In the genomic region with DNA sequence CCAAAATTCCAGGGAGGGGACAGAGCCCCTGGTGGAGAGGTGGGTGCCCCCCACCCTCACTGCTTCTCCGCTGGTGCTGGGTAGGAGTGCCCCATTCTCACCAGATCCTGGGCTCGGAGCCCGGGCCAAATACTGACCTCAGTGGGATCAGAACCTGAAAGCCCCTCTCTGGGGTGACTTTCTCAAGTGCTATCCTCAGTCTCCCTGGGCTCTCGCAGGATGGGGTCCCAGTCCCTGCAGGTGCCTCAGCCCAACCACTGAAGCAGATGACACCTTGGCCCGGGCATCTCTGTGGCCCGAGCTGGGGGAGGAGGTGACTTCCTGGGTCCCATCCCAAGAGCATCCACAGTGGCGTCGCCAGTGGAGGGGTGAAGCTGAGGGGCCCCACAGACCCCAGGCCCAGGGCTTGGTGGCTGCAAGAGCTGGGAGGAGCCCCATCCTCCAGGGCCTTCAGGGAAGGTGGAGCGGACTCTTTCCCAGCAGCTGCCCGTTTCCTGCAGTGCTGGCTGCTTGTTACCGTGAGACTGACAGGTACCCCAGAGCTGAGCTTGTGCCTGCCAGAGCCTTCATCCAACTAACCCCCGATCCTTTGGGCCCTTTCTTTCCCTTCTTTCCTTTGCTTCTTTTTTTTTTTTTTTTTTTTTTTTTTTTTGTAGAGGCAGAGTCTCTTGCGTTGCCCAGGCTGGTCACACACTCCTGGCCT, we compare ENCODE assay signal across 19 cellular contexts. TPM values are rescaled to one million over a fixed set of nuclear protein-coding genes. Genes with fewer than 3 reads are reported as not detected.
DNase-seq lines count a peak whose midpoint lies in the region; FAIRE-seq and TF ChIP-seq lines count a peak whose summit lies in the region.
"Had no signal": no experiment of that assay in that cellular context is flagged by ENCODE, and none has a peak within 500 bp of the region (broad histone marks: within the 10 kb centered on the region; RNA-seq: fewer than 3 reads in every experiment).

No MANE protein-coding gene starts in this region.

- H3K9me3 ChIP-seq in BLaER1 (no peaks in the 10 kb centered on the region), OCI-LY3 (ENCODE audit: insufficient read depth, low read length) (no peaks in the 10 kb centered on the region), osteoblast (ENCODE audit: low read depth, low read length) (no peaks in the 10 kb centered on the region)

- H3K27me3 ChIP-seq in BLaER1: peaks cover 34% of the 10 kb centered on the region
- H3K27me3 ChIP-seq in OCI-LY3 (ENCODE audit: low read depth, low read length): no peaks in the 10 kb centered on the region
- H3K27me3 ChIP-seq in osteoblast (ENCODE audit: insufficient read depth, low read length): peaks cover 24% of the 10 kb centered on the region

- H3K4me2 ChIP-seq in BLaER1 (peak overlapping the region; percentile 85), OCI-LY3 (ENCODE audit: low read length) (peak overlapping the region; percentile 78), osteoblast (ENCODE audit: insufficient read depth, low read length) (no peak overlapping the region)

- no peak for TF ChIP-seq CTCF in OCI-LY3 (IDR thresholded peaks at IDR 0.05; ENCODE audit: low read depth, low read length)
- no peak for TF ChIP-seq CTCF in osteoblast (IDR thresholded peaks at IDR 0.05; ENCODE audit: extremely low read depth, low read depth, low read length)

- H3K4me1 ChIP-seq in BLaER1 (peaks cover 74% of the 10 kb centered on the region), OCI-LY3 (ENCODE audit: low read length) (peaks cover 33% of the 10 kb centered on the region), osteoblast (ENCODE audit: insufficient read depth, low read length) (no peaks in the 10 kb centered on the region)

- FAIRE-seq in GM12891 (lab: Jason Lieb, UNC): no peak

- no peak overlapping the region for H3K27ac ChIP-seq in BLaER1
- no peak overlapping the region for H3K27ac ChIP-seq in OCI-LY3 (ENCODE audit: low read length)
- no peak overlapping the region for H3K27ac ChIP-seq in osteoblast (ENCODE audit: low read depth, low read length)
- no peak overlapping the region for H3K27ac ChIP-seq in caudate nucleus (ENCODE audit: low read depth, low read length)
- H3K27ac ChIP-seq: HL-60 had no signal

- no peak for TF ChIP-seq POLR2A in GM12891 (IDR thresholded peaks at IDR 0.05; ENCODE audit: low read depth, low read length)

- H3K79me2 ChIP-seq in OCI-LY3 (ENCODE audit: low read length): no peaks in the 10 kb centered on the region
- no peaks in the 10 kb centered on the region for H3K79me2 ChIP-seq in osteoblast (ENCODE audit: insufficient read depth, low read length)

- H3K4me3 ChIP-seq in BLaER1: no peak overlapping the region
- peak overlapping the region; percentile 39 for H3K4me3 ChIP-seq in OCI-LY3 (ENCODE audit: low read length)
- no peak overlapping the region for H3K4me3 ChIP-seq in osteoblast (ENCODE audit: insufficient read depth, low read length)

- H2AFZ ChIP-seq in OCI-LY3 (ENCODE audit: low read depth, low read length) (0 out of 2 replicates have a peak overlapping the region, but pooled peaks have one; percentile 14), osteoblast (ENCODE audit: low read length) (no peak overlapping the region)

- DNase-seq in DMS53 (lab: John Stamatoyannopoulos, UW) (peak; percentile 33), DMS53 treated with DMSO at 0.1 percent for 48 hours (lab: John Stamatoyannopoulos, UW; ENCODE audit: unreplicated experiment) (no peak), osteoblast (ENCODE audit: insufficient read length, low spot score, missing footprints) (peak; percentile 90), GM12891 (ENCODE audit: insufficient read length, low spot score) (no peak), caudate nucleus (lab: John Stamatoyannopoulos, UW) (no peak)
- DNase-seq in stimulated activated CD4-positive, alpha-beta T cell treated with anti-CD3 and anti-CD28 coated beads, Interleukin-1b, Interleukin-23, amount 100 ng/mL, for 48 hours: no peak
- DNase-seq: C1 segment of cervical spinal cord, DMS153, H9, KBM-7, NCI-H1092 treated with DMSO at 0.1 percent for 48 hours, NCI-H1694, NCI-H2171 treated with DMSO at 0.1 percent for 48 hours, NCI-H446 treated with DMSO at 0.1 percent for 48 hours, RPMI8226 had no signal

- H3K36me3 ChIP-seq in BLaER1: no peaks in the 10 kb centered on the region
- no peaks in the 10 kb centered on the region for H3K36me3 ChIP-seq in OCI-LY3 (replicated peaks; ENCODE audit: low read depth, low read length)
- no peaks in the 10 kb centered on the region for H3K36me3 ChIP-seq in osteoblast (ENCODE audit: insufficient read depth, low read length)

- H4K20me1 ChIP-seq in BLaER1 (peaks cover 8% of the 10 kb centered on the region), OCI-LY3 (ENCODE audit: insufficient read depth, low read length) (no peaks in the 10 kb centered on the region), osteoblast (ENCODE audit: insufficient read depth, low read length) (no peaks in the 10 kb centered on the region)

- H3K9ac ChIP-seq in BLaER1: no peak overlapping the region; the same call in 1 of the 2 replicates
- no peak overlapping the region for H3K9ac ChIP-seq in OCI-LY3 (ENCODE audit: low read length)

TF ChIP-seq in GM12891, 5 proteins besides CTCF, POLR2A, EP300 and RAD21:
- TF ChIP-seq SPI1 (IDR thresholded peaks at IDR 0.05; ENCODE audit: low read depth, low read length) (no peak), POU2F2 (IDR thresholded peaks at IDR 0.05; ENCODE audit: low read depth, low read length) (no peak), POLR2AphosphoS5 (IDR thresholded peaks at IDR 0.05; ENCODE audit: low read depth, low read length) (no peak), PAX5 (IDR thresholded peaks at IDR 0.05; ENCODE audit: insufficient read depth, low read length, severe bottlenecking) (no peak), TAF1 (IDR thresholded peaks at IDR 0.05; ENCODE audit: low read depth, low read length) (no peak)

RNA-seq across cellular contexts. Expression of gene FNDC10, which starts 3.9 kb away (rescaled TPM):
- 2.1 and 2.5 TPM in 2 replicates for total RNA-seq in osteoblast
- polyA plus RNA-seq in GM12891 (2012; ENCODE audit: low read depth, missing spikeins): 1.1 TPM
- total RNA-seq: A172 had no signal

RNA-seq across cellular contexts. Expression of gene MIB2, which starts 11.5 kb away (rescaled TPM):
- total RNA-seq in osteoblast: 74.0 and 80.7 TPM in 2 replicates
- polyA plus RNA-seq in GM12891 (2012; ENCODE audit: low read depth, missing spikeins): 29.4 TPM

RNA-seq across cellular contexts. Expression of gene MMP23B, which starts 28.2 kb away (rescaled TPM):
- 0.59 and 1.1 TPM in 2 replicates for total RNA-seq in osteoblast
- polyA plus RNA-seq in GM12891 (2012; ENCODE audit: low read depth, missing spikeins): 2.8 TPM
- total RNA-seq: A172 had no signal

RNA-seq across cellular contexts. Expression of gene SSU72, which starts 29.2 kb away (rescaled TPM):
- 67.2 and 73.1 TPM in 2 replicates for total RNA-seq in osteoblast
- polyA plus RNA-seq in GM12891 (2012; ENCODE audit: low read depth, missing spikeins): 81.8 TPM

RNA-seq across cellular contexts. Expression of gene CDK11B, which starts 55.0 kb away (rescaled TPM):
- total RNA-seq in osteoblast: 5.3 and 5.8 TPM in 2 replicates
- polyA plus RNA-seq in GM12891 (2012; ENCODE audit: low read depth, missing spikeins): 23.7 TPM

Comparison
In these comparisons a context has a peak if more than half of its experiments do, and no peak if none do; other contexts are left out.
1. DNase-seq: peak in DMS53 (single experiment) and osteoblast (single experiment); none in DMS53 treated with DMSO at 0.1 percent for 48 hours (single experiment), stimulated activated CD4-positive, alpha-beta T cell treated with anti-CD3 and anti-CD28 coated beads, Interleukin-1b, Interleukin-23, amount 100 ng/mL, for 48 hours (single experiment), GM12891 (single experiment) and caudate nucleus (0 of 61).